ENCODE assay signal across 8 cellular contexts in the genomic region with DNA sequence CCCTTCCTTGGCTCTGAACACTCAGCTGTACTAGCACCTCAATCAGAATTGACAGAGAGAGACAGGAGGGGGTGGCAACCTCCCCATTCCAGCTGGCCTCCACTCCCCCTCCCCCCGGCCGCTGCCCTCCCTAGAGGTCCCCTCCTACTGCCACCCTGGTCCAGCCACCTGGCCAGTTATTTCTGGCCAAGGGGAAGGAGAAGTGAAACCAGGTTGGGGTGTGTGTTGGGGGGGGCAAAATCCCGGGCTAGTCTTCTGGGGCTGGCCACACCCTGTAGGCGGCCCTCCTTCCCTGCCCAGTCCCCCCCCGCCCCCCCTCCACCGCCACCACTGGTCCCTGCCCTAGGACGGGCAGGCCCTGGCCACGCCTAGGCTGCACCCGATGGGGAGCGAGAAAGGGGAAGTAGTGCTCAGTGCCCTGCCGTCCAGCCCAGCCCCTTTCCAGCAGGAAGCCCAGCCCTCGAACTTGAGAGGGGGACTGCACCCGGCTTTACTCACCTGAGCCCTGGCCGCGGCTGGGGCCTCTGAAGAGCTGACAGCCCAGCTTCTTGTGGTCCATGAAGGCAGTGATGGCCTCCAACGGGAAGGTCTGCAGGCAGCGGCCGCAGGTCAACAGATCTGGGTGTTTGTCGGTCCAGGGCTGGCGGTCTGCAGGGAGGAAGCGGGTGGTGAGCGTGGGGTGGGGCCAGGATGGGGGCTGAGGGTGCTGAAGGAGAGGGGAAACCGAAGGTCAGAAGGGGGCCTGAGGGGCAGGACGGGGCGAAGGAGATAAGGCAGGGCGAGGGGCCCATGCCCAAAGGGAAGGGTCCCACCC. TPM values are rescaled to one million over a fixed set of nuclear protein-coding genes. Genes with fewer than 3 reads are reported as not detected.
DNase-seq lines count a peak whose midpoint lies in the region; ATAC-seq and TF ChIP-seq lines count a peak whose summit lies in the region.

No MANE protein-coding gene starts in this region.

- TF ChIP-seq CTCF in Caco-2 (IDR thresholded peaks at IDR 0.05; ENCODE audit: insufficient read depth in 1 of 2, low read depth in 1 of 2, low read length in 1 of 2, severe bottlenecking in 1 of 2, unreplicated experiment in 1 of 2) = no peak

- POLR2A ChIA-PET in Caco-2 (lab: Charles Lee) = interaction anchor here (0.6 to 2.9 kb wide), 3 partner anchors 16 to 381 kb away, joined by 3 to 14 read pairs (median 8); no protein-coding TSS in a partner anchor

- ATAC-seq in HG03139 (IDR thresholded peaks at IDR 0.05; ENCODE audit: unreplicated experiment) = peak; percentile 66
- ATAC-seq in left cardiac atrium = peak; percentile 54 to 71

- H3K36me3 Mint-ChIP-seq in Caco-2 (ENCODE audit: insufficient read depth, unreplicated experiment) = peaks cover 46% of the 10 kb centered on the region
- peaks cover 11% of the 10 kb centered on the region for H3K36me3 Mint-ChIP-seq in activated naive CD8-positive, alpha-beta T cell treated with anti-CD3 and anti-CD28 coated beads for 36 hours

- BruUV-seq in Caco-2 (replicated peaks; lab: Mats Ljungman, UMichigan) = no TSS peak

- H3K27ac ChIP-seq in trophoblast cell (ENCODE audit: low read depth, low read length) = no peak overlapping the region

- no peak overlapping the region for H2AK5ac ChIP-seq in trophoblast cell (ENCODE audit: low read length)

- WGBS in trophoblast cell (ENCODE audit: extremely low coverage, insufficient coverage, insufficient read length) = no CpG with 5 or more reads among the region's 26 CpGs

- CTCF ChIA-PET in Caco-2 (lab: Charles Lee) = interaction anchor here (0.6 to 2.0 kb wide), 4 partner anchors 16 to 276 kb away, joined by 3 to 7 read pairs (median 5); partner anchors contain the start of gene CLASRP

- no peaks in the 10 kb centered on the region for H3K9me3 Mint-ChIP-seq in Caco-2 (ENCODE audit: unreplicated experiment)
- no peaks in the 10 kb centered on the region for H3K9me3 Mint-ChIP-seq in activated naive CD8-positive, alpha-beta T cell treated with anti-CD3 and anti-CD28 coated beads for 36 hours

- no peak overlapping the region for H2BK120ac ChIP-seq in trophoblast cell (ENCODE audit: insufficient read depth, low read length, poor library complexity)

- H3K9me3 ChIP-seq in Caco-2 (no peaks in the 10 kb centered on the region), trophoblast cell (ENCODE audit: insufficient read depth, low read depth, low read length) (no peaks in the 10 kb centered on the region)

- H2BK5ac ChIP-seq in trophoblast cell (ENCODE audit: low read depth, low read length, poor library complexity) = no peak overlapping the region

- peak; percentile 62 for TF ChIP-seq POLR2A in GM19193 (IDR thresholded peaks at IDR 0.05; ENCODE audit: extremely low read depth, insufficient read depth, insufficient read length)

- no peak overlapping the region for H4K12ac ChIP-seq in trophoblast cell (ENCODE audit: low read depth, low read length)

- H3K18ac ChIP-seq in trophoblast cell (ENCODE audit: low read length) = no peak overlapping the region

- DNase-seq in Caco-2 = peak; percentile 74 to 83
- peak; percentile 96 to 97 for DNase-seq in NOMO-1 (lab: John Stamatoyannopoulos, UW; ENCODE audit: unreplicated experiment in 2 of 2)
- peak; percentile 54 for DNase-seq in activated naive CD8-positive, alpha-beta T cell treated with anti-CD3 and anti-CD28 coated beads for 36 hours
- DNase-seq in left cardiac atrium = peak; percentile 78
- DNase-seq in trophoblast cell = peak in 1 of 2 donors; percentile 26
- no peak for DNase-seq in NCI-H187 treated with DMSO at 0.1 percent for 48 hours (lab: John Stamatoyannopoulos, UW)

- H3K27ac Mint-ChIP-seq in Caco-2 (ENCODE audit: unreplicated experiment) = no peak overlapping the region
- peak overlapping the region; percentile 86 for H3K27ac Mint-ChIP-seq in activated naive CD8-positive, alpha-beta T cell treated with anti-CD3 and anti-CD28 coated beads for 36 hours

- intact Hi-C loops in Caco-2 (cut with micrococcal nuclease; ENCODE audit: unreplicated experiment) (loop anchor here (1.0 to 10.0 kb wide), 3 partner anchors 16 to 171 kb away; partner anchors contain the start of genes APOE and RELB), left cardiac atrium (cut with DNase I) (no loop called here)

- peak overlapping the region; percentile 82 for H3K4me3 Mint-ChIP-seq in Caco-2 (ENCODE audit: unreplicated experiment)
- peak overlapping the region; percentile 84 for H3K4me3 Mint-ChIP-seq in activated naive CD8-positive, alpha-beta T cell treated with anti-CD3 and anti-CD28 coated beads for 36 hours

- H2BK12ac ChIP-seq in trophoblast cell (ENCODE audit: low read length) = no peak overlapping the region

- peaks cover 8% of the 10 kb centered on the region for H3K79me1 ChIP-seq in trophoblast cell (ENCODE audit: low read length)

- H3K27me3 ChIP-seq in Caco-2 (replicated peaks; ENCODE audit: control insufficient read depth, insufficient read depth, low read length) = no peaks in the 10 kb centered on the region
- H3K27me3 ChIP-seq in trophoblast cell (ENCODE audit: insufficient read depth, low read length) = no peaks in the 10 kb centered on the region

- peaks cover 23% of the 10 kb centered on the region for H3K4me1 ChIP-seq in Caco-2
- H3K4me1 ChIP-seq in trophoblast cell (ENCODE audit: control insufficient read depth in 1 of 2, insufficient read depth in 2 of 2, low read length in 2 of 2) = peaks cover 10 to 12% of the 10 kb centered on the region in 2 experiments

- H3K4me3 ChIP-seq in Caco-2 (ENCODE audit: low read depth, low read length) (peak overlapping the region; percentile 89), trophoblast cell (ENCODE audit: low read depth, low read length) (peak overlapping the region; percentile 39)

- H4K8ac ChIP-seq in trophoblast cell (ENCODE audit: low read depth, low read length) = peak overlapping the region; percentile 5

- H3K27me3 Mint-ChIP-seq in Caco-2 (ENCODE audit: insufficient read depth, unreplicated experiment) = no peaks in the 10 kb centered on the region
- no peaks in the 10 kb centered on the region for H3K27me3 Mint-ChIP-seq in activated naive CD8-positive, alpha-beta T cell treated with anti-CD3 and anti-CD28 coated beads for 36 hours

- H3K79me2 ChIP-seq in trophoblast cell (ENCODE audit: control insufficient read depth, insufficient read depth, low read length, poor library complexity) = peaks cover 2% of the 10 kb centered on the region

- no peak overlapping the region for H3K23ac ChIP-seq in trophoblast cell (ENCODE audit: low read length)

- H3K9ac ChIP-seq in trophoblast cell (ENCODE audit: low read length) = no peak overlapping the region

- no peak overlapping the region for H3K14ac ChIP-seq in trophoblast cell (ENCODE audit: low read length)

- no peak overlapping the region for H3K4ac ChIP-seq in trophoblast cell (ENCODE audit: low read depth, low read length)

- H2AFZ ChIP-seq in trophoblast cell (ENCODE audit: insufficient read depth, low read length, poor library complexity) = peak overlapping the region; percentile 38

- H3K36me3 ChIP-seq in Caco-2 (ENCODE audit: control insufficient read depth, insufficient read depth, low read length) (peaks cover 1% of the 10 kb centered on the region; the same call in 1 of the 2 replicates), trophoblast cell (ENCODE audit: control insufficient read depth in 1 of 2, insufficient read depth in 2 of 2, low read length in 2 of 2) (peaks cover 14 to 21% of the 10 kb centered on the region in 2 experiments)

- H3K4me2 ChIP-seq in trophoblast cell (ENCODE audit: low read length) = peak overlapping the region; percentile 67

- no peak overlapping the region for H4K91ac ChIP-seq in trophoblast cell (ENCODE audit: low read depth, low read length)

- H3K4me1 Mint-ChIP-seq in Caco-2 (ENCODE audit: low read depth, unreplicated experiment) = peaks cover 16% of the 10 kb centered on the region
- peaks cover 25% of the 10 kb centered on the region for H3K4me1 Mint-ChIP-seq in activated naive CD8-positive, alpha-beta T cell treated with anti-CD3 and anti-CD28 coated beads for 36 hours

RNA-seq across cellular contexts. Expression of gene ZNF296, which starts 0.9 kb away (rescaled TPM):
- total RNA-seq in Caco-2 (2022) (8.4 and 9.4 TPM in 2 replicates), left cardiac atrium (under 1 TPM; 0.44 to 0.73 TPM)
- total RNA-seq in activated naive CD8-positive, alpha-beta T cell treated with anti-CD3 and anti-CD28 coated beads for 36 hours = 1 to 10 TPM; 5.4 to 6.3 TPM
- 0.62 and 0.67 TPM in 2 replicates for polyA plus RNA-seq in trophoblast cell (2013)

RNA-seq across cellular contexts. Expression of gene GEMIN7, which starts 3.6 kb away (rescaled TPM):
- total RNA-seq in Caco-2 (2022) (45.8 and 49.3 TPM in 2 replicates), left cardiac atrium (10 to 100 TPM; 13.9 to 14.1 TPM)
- 10 to 100 TPM; 53.6 to 58.2 TPM for total RNA-seq in activated naive CD8-positive, alpha-beta T cell treated with anti-CD3 and anti-CD28 coated beads for 36 hours
- polyA plus RNA-seq in trophoblast cell (2013) = 18.4 and 19.0 TPM in 2 replicates

RNA-seq across cellular contexts. Expression of gene PPP1R37, which starts 17.6 kb away (rescaled TPM):
- 42.1 and 47.7 TPM in 2 replicates for total RNA-seq in Caco-2 (2022)
- total RNA-seq in activated naive CD8-positive, alpha-beta T cell treated with anti-CD3 and anti-CD28 coated beads for 36 hours = 10 to 100 TPM; 13.3 to 15.3 TPM
- 10 to 100 TPM; 19.4 to 21.4 TPM for total RNA-seq in left cardiac atrium
- 12.8 and 12.9 TPM in 2 replicates for polyA plus RNA-seq in trophoblast cell (2013)

RNA-seq across cellular contexts. Expression of gene CLASRP, which starts 36.6 kb away (rescaled TPM):
- total RNA-seq in Caco-2 (2022) = 104 and 111 TPM in 2 replicates
- 10 to 100 TPM; 89.9 to 94.2 TPM for total RNA-seq in activated naive CD8-positive, alpha-beta T cell treated with anti-CD3 and anti-CD28 coated beads for 36 hours
- total RNA-seq in left cardiac atrium = 10 to 100 TPM; 34.0 to 47.7 TPM
- 30.4 TPM in 2 replicates for polyA plus RNA-seq in trophoblast cell (2013)
